ENCODE assay signal across 25 cellular contexts in the genomic region with DNA sequence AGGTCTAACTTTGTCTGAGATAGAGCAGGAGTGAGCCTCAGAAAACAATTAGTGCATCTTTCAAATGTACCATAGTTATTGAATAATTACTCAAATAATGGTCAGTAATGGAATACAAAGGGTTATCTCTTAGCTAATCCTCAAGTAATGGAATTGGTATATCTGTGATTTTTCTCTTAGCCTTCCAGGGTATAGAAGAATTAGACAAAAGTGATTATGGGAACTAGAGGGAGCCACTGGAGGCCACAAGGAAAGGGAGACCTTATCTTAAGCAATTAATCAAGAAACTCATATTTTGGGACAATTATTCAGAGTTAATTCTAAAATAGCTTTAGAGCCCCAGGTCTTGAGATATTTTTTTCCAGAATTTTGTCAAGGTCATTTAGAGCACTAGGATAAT.
"Had no signal": no experiment of that assay in that cellular context is flagged by ENCODE, and none has a peak within 500 bp of the region (broad histone marks: within the 10 kb centered on the region; RNA-seq: fewer than 3 reads in every experiment).

No MANE protein-coding gene starts in this region.

- H3K36me3 ChIP-seq: MG63, Peyer's patch, SJCRH30 had no signal

- H3K9me3 ChIP-seq: MG63, Peyer's patch, SJCRH30 had no signal

- H3K27me3 ChIP-seq: MG63, Peyer's patch, SJCRH30 had no signal

- H3K4me2 ChIP-seq: KMS-11 had no signal

- H3K4me3 ChIP-seq: MG63, Peyer's patch, SJCRH30, SK-N-MC had no signal

- H3K9ac ChIP-seq: KMS-11 had no signal

- H3K27ac ChIP-seq: KMS-11, Peyer's patch, SJCRH30, SK-N-MC had no signal

- H3K4me1 ChIP-seq: Peyer's patch had no signal

- DNase-seq: Karpas-422, MG63, NCI-H1048, NCI-H1092 treated with DMSO at 0.1 percent for 48 hours, NCI-H146, NCI-H1694, NCI-H187, NCI-H1930, NCI-H2029 treated with DMSO at 0.1 percent for 48 hours, NCI-H2107, NCI-H2171, NCI-H226, NCI-H510A, NCI-H524, NCI-H526, NCI-H774, Peyer's patch, RPMI8226, SHP77, SIG-M5, SJCRH30, T-cell had no signal

- ATAC-seq: Right ventricle myocardium inferior, T-cell had no signal
